In the genomic region with DNA sequence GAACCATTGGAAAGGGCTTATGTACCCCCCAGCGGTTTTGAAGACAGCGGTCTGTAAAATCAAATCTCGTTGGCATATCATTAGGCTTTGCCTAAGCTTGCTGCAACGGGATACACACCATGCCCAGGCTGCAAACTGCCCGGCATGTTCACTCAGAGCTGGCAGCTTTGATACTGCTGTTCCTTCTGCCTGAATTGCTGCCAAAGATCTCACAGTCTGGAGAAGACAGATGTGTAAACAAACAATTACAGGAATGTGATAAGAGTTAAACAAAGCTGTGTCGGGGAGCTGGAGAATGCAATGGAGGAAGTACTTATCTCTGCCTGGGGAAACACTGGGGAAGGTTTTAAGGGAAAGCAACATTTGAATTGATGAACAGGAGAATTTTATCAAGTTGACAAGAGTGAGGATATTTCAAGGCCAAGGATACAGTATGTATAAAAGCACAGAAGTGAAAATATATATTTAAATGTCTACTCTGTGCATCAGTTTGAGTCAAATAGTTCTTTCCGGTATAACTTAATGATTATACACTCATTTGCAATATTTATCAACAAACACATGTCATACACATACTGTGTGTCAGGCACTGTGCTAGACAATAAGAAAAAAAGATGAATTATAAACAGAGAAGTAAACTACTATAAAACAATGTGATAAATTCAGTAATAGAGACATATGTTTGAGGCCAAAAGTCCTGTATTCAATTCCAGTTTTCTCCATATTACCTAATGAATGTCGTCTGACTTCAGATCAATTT, we compare ENCODE assay signal across 1 cellular context.
A peak's percentile ranks its signal among the peaks of the same experiment; 100 is the strongest.
TF ChIP-seq lines count a peak whose summit lies in the region.

No MANE protein-coding gene starts in this region.

TF ChIP-seq in liver, 16 proteins besides CTCF, POLR2A, EP300 and RAD21 (continued from another document):
- TF ChIP-seq, protein P1, sequence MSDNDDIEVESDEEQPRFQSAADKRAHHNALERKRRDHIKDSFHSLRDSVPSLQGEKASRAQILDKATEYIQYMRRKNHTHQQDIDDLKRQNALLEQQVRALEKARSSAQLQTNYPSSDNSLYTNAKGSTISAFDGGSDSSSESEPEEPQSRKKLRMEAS (IDR thresholded peaks at IDR 0.05), result peak; percentile 43
- TF ChIP-seq EGR1 (IDR thresholded peaks at IDR 0.05; ENCODE audit: low read depth in 2 of 2), result no peak
- peak; percentile 45 to 59 for TF ChIP-seq RXRA (IDR thresholded peaks at IDR 0.05)
- TF ChIP-seq JUND (IDR thresholded peaks at IDR 0.05), result peak; percentile 35 to 57
